Comparison of ENCODE assay signal across 19 cellular contexts in the genomic region with DNA sequence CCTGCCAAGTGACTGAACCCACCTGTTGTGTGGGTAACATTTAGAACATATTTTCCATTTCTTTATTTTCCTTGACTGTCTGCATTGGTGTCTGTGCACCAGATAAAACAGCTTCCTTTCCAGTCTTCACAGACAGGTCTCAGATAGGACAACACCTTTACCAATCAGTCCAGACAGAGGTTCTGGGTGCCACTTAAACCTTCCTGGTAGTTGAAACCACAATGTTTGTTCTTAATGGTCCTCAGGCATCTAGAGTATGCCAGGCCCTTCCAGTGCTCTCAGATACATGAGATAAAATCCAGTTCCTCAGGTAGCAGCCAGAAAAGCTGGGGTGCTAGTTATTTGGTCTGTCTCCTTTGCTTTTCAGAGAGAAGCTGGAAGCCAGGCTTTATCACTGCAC. TPM values are rescaled to one million over a fixed set of nuclear protein-coding genes. Genes with fewer than 3 reads are reported as not detected.
A peak's percentile ranks its signal among the peaks of the same experiment; 100 is the strongest.
DNase-seq lines count a peak whose midpoint lies in the region; ATAC-seq and TF ChIP-seq lines count a peak whose summit lies in the region.
"Had no signal": no experiment of that assay in that cellular context is flagged by ENCODE, and none has a peak within 500 bp of the region (broad histone marks: within the 10 kb centered on the region; RNA-seq: fewer than 3 reads in every experiment).

No MANE protein-coding gene starts in this region.

- CTCF ChIA-PET in activated B cell treated with CpG ODN at 0.5 μM for 24 hours (lab: Charles Lee) = no interaction called here

- no peaks in the 10 kb centered on the region for H3K9me3 ChIP-seq in thymus (ENCODE audit: control insufficient read depth)
- H3K9me3 ChIP-seq: right atrium auricular region had no signal

- peak overlapping the region; percentile 91 for H3K27ac Mint-ChIP-seq in activated naive CD4-positive, alpha-beta T cell treated with anti-CD3 and anti-CD28 coated beads, Interleukin-2, amount 50 U/mL, for 24 hours
- H3K27ac Mint-ChIP-seq in activated B cell treated with CpG ODN at 0.5 μM for 24 hours (peak overlapping the region; percentile 35), immature natural killer cell (peak overlapping the region; percentile 41 to 91 (median 78))
- H3K27ac Mint-ChIP-seq: WTC11 had no signal

- no peaks in the 10 kb centered on the region for H3K9me3 Mint-ChIP-seq in activated naive CD4-positive, alpha-beta T cell treated with anti-CD3 and anti-CD28 coated beads, Interleukin-2, amount 50 U/mL, for 24 hours
- H3K9me3 Mint-ChIP-seq in activated B cell treated with CpG ODN at 0.5 μM for 24 hours (no peaks in the 10 kb centered on the region), immature natural killer cell (no peaks in the 10 kb centered on the region)

- H3K4me3 ChIP-seq in thymus (ENCODE audit: low read length) = no peak overlapping the region
- H3K4me3 ChIP-seq: right atrium auricular region had no signal

- H3K27ac ChIP-seq in thymus (ENCODE audit: low read depth) = peak overlapping the region; percentile 8
- H3K27ac ChIP-seq: right atrium auricular region had no signal

- peaks cover 7% of the 10 kb centered on the region for H3K4me1 ChIP-seq in thymus (ENCODE audit: control insufficient read depth, insufficient read depth, low read length)

- ATAC-seq in activated B cell treated with CpG ODN at 0.5 μM for 24 hours (ENCODE audit: low read depth) = no peak
- ATAC-seq: HCT116, left lobe of liver, WTC11 had no signal

- H3K36me3 Mint-ChIP-seq in activated naive CD4-positive, alpha-beta T cell treated with anti-CD3 and anti-CD28 coated beads, Interleukin-2, amount 50 U/mL, for 24 hours = peaks cover 50% of the 10 kb centered on the region
- H3K36me3 Mint-ChIP-seq in activated B cell treated with CpG ODN at 0.5 μM for 24 hours (ENCODE audit: low read depth) = peaks cover 83% of the 10 kb centered on the region
- peaks cover 50 to 76% (median 52%) of the 10 kb centered on the region in 3 donors for H3K36me3 Mint-ChIP-seq in immature natural killer cell

- POLR2A ChIA-PET in activated B cell treated with CpG ODN at 0.5 μM for 24 hours (lab: Charles Lee) = interaction anchor here (1.4 to 2.8 kb wide), 5 partner anchors 8 to 15 kb away, joined by 3 to 11 read pairs (median 4); no protein-coding TSS in a partner anchor

- intact Hi-C loops in activated B cell treated with CpG ODN at 0.5 μM for 24 hours (cut with micrococcal nuclease) = no loop called here

- no peaks in the 10 kb centered on the region for H3K27me3 Mint-ChIP-seq in activated naive CD4-positive, alpha-beta T cell treated with anti-CD3 and anti-CD28 coated beads, Interleukin-2, amount 50 U/mL, for 24 hours
- H3K27me3 Mint-ChIP-seq in activated B cell treated with CpG ODN at 0.5 μM for 24 hours (no peaks in the 10 kb centered on the region), immature natural killer cell (ENCODE audit: low read depth in 3 of 3) (no peaks in the 10 kb centered on the region)

- DNase-seq in activated naive CD4-positive, alpha-beta T cell treated with anti-CD3 and anti-CD28 coated beads, Interleukin-2, amount 50 U/mL, for 16 hours = no peak
- no peak for DNase-seq in activated B cell treated with CpG ODN at 0.5 μM for 24 hours
- no peak for DNase-seq in immature natural killer cell
- no peak for DNase-seq in RPMI8226
- DNase-seq in medulla oblongata (ENCODE audit: extremely low spot score) = no peak
- no peak for DNase-seq in KG1 (lab: John Stamatoyannopoulos, UW)
- DNase-seq: activated CD8-positive, alpha-beta memory T cell treated with anti-CD3 and anti-CD28 coated beads, Interleukin-2, amount 50 U/mL, for 4 hours; AML-193; MV-4-11; NCI-H187 treated with DMSO at 0.1 percent for 48 hours; NCI-H446; NK-92 treated with Interleukin-12 subunit alpha and Interleukin-12 subunit beta, amount 100 ng/mL, for 24 hours; stimulated activated CD4-positive, alpha-beta T cell treated with anti-CD3 and anti-CD28 coated beads, Interleukin-15, amount 100 ng/mL, for 24 hours had no signal

- no peak for TF ChIP-seq CTCF in activated B cell treated with CpG ODN at 0.5 μM for 24 hours (IDR thresholded peaks at IDR 0.05)

- peaks cover 93% of the 10 kb centered on the region for H3K4me1 Mint-ChIP-seq in activated naive CD4-positive, alpha-beta T cell treated with anti-CD3 and anti-CD28 coated beads, Interleukin-2, amount 50 U/mL, for 24 hours
- H3K4me1 Mint-ChIP-seq in activated B cell treated with CpG ODN at 0.5 μM for 24 hours (peaks cover 66% of the 10 kb centered on the region), immature natural killer cell (peaks cover 66 to 80% of the 10 kb centered on the region in 2 donors)
- H3K4me1 Mint-ChIP-seq: WTC11 had no signal

- H3K36me3 ChIP-seq in thymus (ENCODE audit: control insufficient read depth, insufficient read depth) = peaks cover 47% of the 10 kb centered on the region

- no peaks in the 10 kb centered on the region for H3K27me3 ChIP-seq in thymus (ENCODE audit: control insufficient read depth, insufficient read depth)
- H3K27me3 ChIP-seq: right atrium auricular region had no signal

- peak overlapping the region; percentile 52 for H3K4me3 Mint-ChIP-seq in activated naive CD4-positive, alpha-beta T cell treated with anti-CD3 and anti-CD28 coated beads, Interleukin-2, amount 50 U/mL, for 24 hours
- H3K4me3 Mint-ChIP-seq in activated B cell treated with CpG ODN at 0.5 μM for 24 hours (no peak overlapping the region), immature natural killer cell (peak overlapping the region; percentile 5 to 60 (median 20))
- H3K4me3 Mint-ChIP-seq: WTC11 had no signal

RNA-seq across cellular contexts. Expression of a gene that starts 7.0 kb away (rescaled TPM):
- 437 and 492 TPM in 2 replicates for total RNA-seq in activated B cell treated with CpG ODN at 0.5 μM for 24 hours
- polyA plus RNA-seq in immature natural killer cell = 10 to 100 TPM; 37.7 to 57.3 (median 38.7) TPM
- polyA plus RNA-seq in thymus = 93.0 TPM

RNA-seq across cellular contexts. Expression of a gene that starts 54.8 kb away (rescaled TPM):
- total RNA-seq in activated B cell treated with CpG ODN at 0.5 μM for 24 hours = 0.20 TPM in 1 of 2 replicates, not detected in the other
- polyA plus RNA-seq in immature natural killer cell (100 to 1,000 TPM; 303 to 351 (median 347) TPM), thymus (7.9 TPM)
- total RNA-seq: WTC11 had no signal

Comparison
In these comparisons a context has a peak if more than half of its experiments do, and no peak if none do; other contexts are left out.
1. H3K27ac Mint-ChIP-seq: peak in every context shown above with its lines; median percentile 91 in activated naive CD4-positive, alpha-beta T cell treated with anti-CD3 and anti-CD28 coated beads, Interleukin-2, amount 50 U/mL, for 24 hours; 78 in immature natural killer cell; 35 in activated B cell treated with CpG ODN at 0.5 μM for 24 hours.
2. RNA of a gene that starts 54.8 kb away (polyA plus RNA-seq): 303 to 351 TPM in immature natural killer cell; 7.9 TPM in thymus (single experiment); every median in the first group is over 10 times any median in the second.